In the genomic region with DNA sequence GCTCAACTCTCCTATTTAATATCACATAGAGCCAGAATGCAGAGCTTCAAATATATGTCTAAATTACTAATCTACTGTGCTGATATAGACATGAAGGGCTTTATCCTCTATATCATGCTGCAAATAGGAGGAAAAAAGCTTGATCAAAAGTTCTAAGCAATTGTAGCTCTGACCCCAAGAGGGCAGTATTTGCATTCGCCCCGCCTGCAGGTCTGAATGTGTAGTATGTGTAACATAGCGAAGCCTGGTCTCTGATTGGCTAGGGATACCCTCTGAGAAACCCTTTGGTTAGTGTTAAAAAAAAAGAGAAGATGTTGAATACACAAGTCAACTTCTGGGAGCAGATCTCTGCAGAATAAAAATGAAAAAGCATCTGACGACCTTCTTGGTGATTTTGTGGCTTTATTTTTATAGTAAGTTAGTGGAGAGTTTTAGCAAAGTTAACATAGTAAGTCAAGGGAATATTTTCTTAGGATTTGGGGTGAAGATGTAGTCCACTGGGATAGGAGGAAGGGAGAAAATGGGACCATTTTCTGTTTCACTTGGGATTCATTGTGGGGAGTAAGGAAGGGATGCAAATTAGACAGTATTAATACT, we compare ENCODE assay signal across 8 cellular contexts.
DNase-seq lines count a peak whose midpoint lies in the region; TF ChIP-seq lines count a peak whose summit lies in the region.

No MANE protein-coding gene starts in this region.

- TF ChIP-seq EP300 in ovary (IDR thresholded peaks at IDR 0.05), result no peak

- H3K36me3 ChIP-seq in WERI-Rb-1 (no peaks in the 10 kb centered on the region), vagina (no peaks in the 10 kb centered on the region), ovary (no peaks in the 10 kb centered on the region)

- H3K4me3 ChIP-seq in WERI-Rb-1 (ENCODE audit: low read depth, low read length), result no peak overlapping the region
- no peak overlapping the region for H3K4me3 ChIP-seq in epithelial cell of esophagus (ENCODE audit: low read length)
- H3K4me3 ChIP-seq in vagina, result no peak overlapping the region
- H3K4me3 ChIP-seq in ovary, result no peak overlapping the region

- WGBS in ovary, 3 donors, result 7 to 9% (median 8%) methylated on average over 4 of the region's 4 CpGs

- H3K4me1 ChIP-seq in vagina (no peaks in the 10 kb centered on the region), ovary (ENCODE audit: insufficient read depth) (no peaks in the 10 kb centered on the region)

- intact Hi-C loops in vagina (cut with DNase I) (no loop called here), ovary (cut with DNase I) (no loop called here)

- H3K9me3 ChIP-seq in WERI-Rb-1 (ENCODE audit: severe bottlenecking) (no peaks in the 10 kb centered on the region), vagina (no peaks in the 10 kb centered on the region), ovary (no peaks in the 10 kb centered on the region)

- TF ChIP-seq POLR2A in vagina (IDR thresholded peaks at IDR 0.05), result no peak
- TF ChIP-seq POLR2A in ovary (IDR thresholded peaks at IDR 0.05), result no peak

- DNase-seq in Kasumi-1 (lab: John Stamatoyannopoulos, UW), result peak; percentile 55 to 82
- peak; percentile 8 for DNase-seq in WERI-Rb-1
- peak; percentile 55 for DNase-seq in epithelial cell of esophagus (ENCODE audit: low read depth)
- peak; percentile 28 to 42 for DNase-seq in stimulated activated CD4-positive, alpha-beta T cell treated with anti-CD3 and anti-CD28 coated beads, Interleukin-4, amount 100 ng/mL, for 4 hours
- no peak for DNase-seq in vagina (ENCODE audit: extremely low spot score in 2 of 2)
- no peak for DNase-seq in GOT3 (lab: John Stamatoyannopoulos, UW)
- no peak for DNase-seq in ovary

- H3K27me3 ChIP-seq in WERI-Rb-1 (ENCODE audit: insufficient read depth, low read depth, severe bottlenecking) (peaks cover 39% of the 10 kb centered on the region), vagina (no peaks in the 10 kb centered on the region), ovary (no peaks in the 10 kb centered on the region)

- TF ChIP-seq CTCF in GM12872 (IDR thresholded peaks at IDR 0.05; ENCODE audit: insufficient read depth, low read depth, low read length) (peak; percentile 62; the same call in 2 of the 3 replicates), WERI-Rb-1 (IDR thresholded peaks at IDR 0.05; ENCODE audit: low read depth, low read length) (peak; percentile 43; the same call in 1 of the 2 replicates), epithelial cell of esophagus (IDR thresholded peaks at IDR 0.05; ENCODE audit: insufficient read depth, low read depth, low read length, missing control alignments) (peak; percentile 61), vagina (IDR thresholded peaks at IDR 0.05) (no peak), ovary (IDR thresholded peaks at IDR 0.05) (no peak)

- H3K27ac ChIP-seq in WERI-Rb-1 (no peak overlapping the region), vagina (no peak overlapping the region), ovary (no peak overlapping the region)

Comparison
In these comparisons a context has a peak if more than half of its experiments do, and no peak if none do; other contexts are left out.
1. CTCF ChIP-seq: peak in GM12872 (single experiment), WERI-Rb-1 (single experiment) and epithelial cell of esophagus (single experiment); none in vagina (0 of 3) and ovary (0 of 3).
2. DNase-seq: peak in Kasumi-1 (2 of 2), WERI-Rb-1 (single experiment), epithelial cell of esophagus (single experiment) and stimulated activated CD4-positive, alpha-beta T cell treated with anti-CD3 and anti-CD28 coated beads, Interleukin-4, amount 100 ng/mL, for 4 hours (2 of 2); none in vagina (0 of 2), GOT3 (single experiment) and ovary (0 of 5).